In genomic region chr6:45421700-45422540, GRCh38 we compare ENCODE assay signal across 8 cellular contexts. TPM values are rescaled to one million over a fixed set of nuclear protein-coding genes. Genes with fewer than 3 reads are reported as not detected.
A peak's percentile ranks its signal among the peaks of the same experiment; 100 is the strongest.
DNase-seq lines count a peak whose midpoint lies in the region; ATAC-seq and TF ChIP-seq lines count a peak whose summit lies in the region.

No MANE protein-coding gene starts in this region.

- peak overlapping the region; percentile 20 for H3K4me3 ChIP-seq in lung

- H3K9me3 ChIP-seq in lung (ENCODE audit: control insufficient read depth in 2 of 2, insufficient read depth in 1 of 2, low read length in 1 of 2), result no peaks in the 10 kb centered on the region

- H3K27me3 ChIP-seq in lung (ENCODE audit: control insufficient read depth, insufficient read depth), result no peaks in the 10 kb centered on the region

- H3K36me3 ChIP-seq in lung (ENCODE audit: control insufficient read depth in 2 of 2, insufficient read depth in 2 of 2, low read length in 2 of 2), result no peaks in the 10 kb centered on the region

- H3K4me1 ChIP-seq in lung (ENCODE audit: control insufficient read depth in 2 of 2, insufficient read depth in 2 of 2, low read length in 2 of 2), result peaks cover 3 to 8% of the 10 kb centered on the region in 2 donors

- DNase-seq in NCI-H1092 treated with DMSO at 0.1 percent for 48 hours (lab: John Stamatoyannopoulos, UW) (peak; percentile 16), NCI-H1092 (lab: John Stamatoyannopoulos, UW) (no peak), NCI-H226 (peak; percentile 64), lung (ENCODE audit: low spot score) (peak; percentile 48)
- peak; percentile 11 to 37 for DNase-seq in activated CD4-positive, alpha-beta T cell treated with anti-CD3 and anti-CD28 coated beads, Interleukin-2, amount 50 U/mL, for 4 hours
- peak; percentile 49 for DNase-seq in effector CD4-positive, alpha-beta T cell
- DNase-seq in stimulated activated CD4-positive, alpha-beta T cell treated with anti-CD3 and anti-CD28 coated beads, TNF-alpha, amount 100 ng/mL, for 4 hours (ENCODE audit: low read depth in 3 of 3), result peak in 2 of 3 experiments; percentile 18 to 28

- ATAC-seq in lung (ENCODE audit: insufficient read depth, low FRiP score) (no peak), GM18907 (IDR thresholded peaks at IDR 0.05; ENCODE audit: unreplicated experiment) (no peak)

- WGBS in lung, 2 donors, result 0 to 1% methylated on average over 53 to 83 of the region's 83 CpGs

- no peak for TF ChIP-seq CTCF in lung (IDR thresholded peaks at IDR 0.05; ENCODE audit: control extremely low read depth, extremely low read depth)

- peak overlapping the region in 1 of 2 donors; percentile 37 for H3K27ac ChIP-seq in lung (ENCODE audit: low read depth in 1 of 2, low read length in 1 of 2)

RNA-seq across cellular contexts. Expression of gene SUPT3H, which starts 44.2 kb away (rescaled TPM):
- total RNA-seq in lung, result 10 to 100 TPM in 1 of 2 donors, 1 to 10 TPM in 1; 6.8 to 17.4 TPM
- polyA plus RNA-seq in lung, result 1 to 10 TPM; 5.2 to 9.6 TPM
